2 cellular contexts compared by ENCODE assay signal in genomic region chr17:81146208-81146607, GRCh38. TPM values are rescaled to one million over a fixed set of nuclear protein-coding genes. Genes with fewer than 3 reads are reported as not detected.
"Had no signal": no experiment of that assay in that cellular context is flagged by ENCODE, and none has a peak within 500 bp of the region (broad histone marks: within the 10 kb centered on the region; RNA-seq: fewer than 3 reads in every experiment).

No MANE protein-coding gene starts in this region.

RNA-seq across cellular contexts. Expression of gene PVALEF, which starts 19.1 kb away (rescaled TPM):
- polyA plus RNA-seq: heart right ventricle, keratinocyte had no signal
